19 cellular contexts compared by ENCODE assay signal in genomic region chr19:56088454-56089215, GRCh38. TPM values are rescaled to one million over a fixed set of nuclear protein-coding genes. Genes with fewer than 3 reads are reported as not detected.
DNase-seq lines count a peak whose midpoint lies in the region; ATAC-seq, FAIRE-seq and TF ChIP-seq lines count a peak whose summit lies in the region.
"Had no signal": no experiment of that assay in that cellular context is flagged by ENCODE, and none has a peak within 500 bp of the region (broad histone marks: within the 10 kb centered on the region; RNA-seq: fewer than 3 reads in every experiment).

No MANE protein-coding gene starts in this region.

- ATAC-seq in left cardiac atrium = no peak
- no peak for ATAC-seq in heart left ventricle
- no peak for ATAC-seq in SK-N-SH treated with all-trans-retinoic acid at 6 μM for 48 hours

- no peak overlapping the region for H3K9ac ChIP-seq in endodermal cell (ENCODE audit: extremely low read depth, low read length, poor library complexity, severe bottlenecking)

- H3K36me3 ChIP-seq in heart left ventricle = peaks cover 0 to 27% (median 10%) of the 10 kb centered on the region in 9 donors
- H3K36me3 ChIP-seq in H7 (replicated peaks; ENCODE audit: control insufficient read depth, insufficient read depth, low read length) = no peaks in the 10 kb centered on the region; the same call in 1 of the 2 replicates
- H3K36me3 ChIP-seq in endodermal cell (ENCODE audit: control insufficient read depth, insufficient read depth, low read length) = peaks cover 25% of the 10 kb centered on the region
- H3K36me3 ChIP-seq in spleen = peaks cover 0 to 89% (median 38%) of the 10 kb centered on the region in 6 donors

- FAIRE-seq in GM12891 (lab: Jason Lieb, UNC) = no peak
- FAIRE-seq: GM12892, GM19239, H54 had no signal

- H3K4me1 Mint-ChIP-seq in endodermal cell = peaks cover 18% of the 10 kb centered on the region

- H3K27ac ChIP-seq in heart left ventricle = no peak overlapping the region
- H3K27ac ChIP-seq in endodermal cell (ENCODE audit: low read depth, low read length) = no peak overlapping the region
- no peak overlapping the region for H3K27ac ChIP-seq in spleen

- 94 to 96% (median 95%) methylated on average over 39 to 74 of the region's 74 CpGs for WGBS in heart left ventricle, 4 donors
- 96 to 97% methylated on average over 35 to 74 of the region's 74 CpGs for WGBS in endodermal cell (ENCODE audit: insufficient coverage in 1 of 2, insufficient read length in 1 of 2), 2 experiments
- WGBS in spleen, 5 donors = 95 to 97% (median 96%) methylated on average over 56 to 74 of the region's 74 CpGs

- TF ChIP-seq CTCF in heart left ventricle (IDR thresholded peaks at IDR 0.05) (no peak), endodermal cell (conservative IDR thresholded peaks at IDR 0.05) (no peak), spleen (IDR thresholded peaks at IDR 0.05 in 8 of 11, conservative IDR thresholded peaks at IDR 0.05 in 3 of 11) (no peak)

- peaks cover 33% of the 10 kb centered on the region for H3K36me3 Mint-ChIP-seq in endodermal cell (ENCODE audit: low read depth)

- no peak overlapping the region for H3K4me3 Mint-ChIP-seq in endodermal cell
- H3K4me3 Mint-ChIP-seq: CD4-positive, alpha-beta memory T cell; GM23338 had no signal

- H3K27me3 ChIP-seq in heart left ventricle (no peaks in the 10 kb centered on the region), H7 (ENCODE audit: control insufficient read depth, insufficient read depth, low read length) (no peaks in the 10 kb centered on the region), endodermal cell (ENCODE audit: control insufficient read depth, insufficient read depth, low read length, poor library complexity, severe bottlenecking) (no peaks in the 10 kb centered on the region), spleen (replicated peaks in 1 of 7) (no peaks in the 10 kb centered on the region)

- intact Hi-C loops in left cardiac atrium (cut with DNase I) (loop anchor here in 1 of 2 donors (5.0 kb wide), 1 partner anchor 69 kb away; no protein-coding TSS in a partner anchor), heart left ventricle (cut with DNase I) (loop anchor here in 3 of 10 donors (5.0 to 10.0 kb wide), 2 partner anchors 34 to 66 kb away; partner anchors contain the start of gene ZNF787 (in 1 of the 3)), spleen (cut with DNase I; ENCODE audit: low total_unique reads) (no loop called here)

- no peaks in the 10 kb centered on the region for H3K27me3 Mint-ChIP-seq in endodermal cell (ENCODE audit: insufficient read depth)
- H3K27me3 Mint-ChIP-seq: CD4-positive, alpha-beta memory T cell had no signal

- H3K4me3 ChIP-seq in heart left ventricle (no peak overlapping the region), H7 (ENCODE audit: insufficient read depth, low read depth, low read length) (no peak overlapping the region), endodermal cell (ENCODE audit: low read length) (no peak overlapping the region), spleen (no peak overlapping the region)
- H3K4me3 ChIP-seq: GM23338 had no signal

- TF ChIP-seq POLR2A in heart left ventricle (IDR thresholded peaks at IDR 0.05) (no peak), spleen (IDR thresholded peaks at IDR 0.05) (no peak), GM12891 (IDR thresholded peaks at IDR 0.05; ENCODE audit: low read depth, low read length) (no peak)

- no peak overlapping the region for H3K27ac Mint-ChIP-seq in endodermal cell
- H3K27ac Mint-ChIP-seq: CD4-positive, alpha-beta memory T cell; GM23338 had no signal

- peaks cover 12% of the 10 kb centered on the region for H3K9me3 Mint-ChIP-seq in endodermal cell
- H3K9me3 Mint-ChIP-seq: CD4-positive, alpha-beta memory T cell had no signal

- H3K4me1 ChIP-seq in heart left ventricle = peaks cover 0 to 37% (median 13%) of the 10 kb centered on the region in 12 donors
- peaks cover 6% of the 10 kb centered on the region for H3K4me1 ChIP-seq in endodermal cell (ENCODE audit: control insufficient read depth, insufficient read depth, low read length)
- peaks cover 3 to 80% (median 33%) of the 10 kb centered on the region in 6 donors for H3K4me1 ChIP-seq in spleen

- H3K9me3 ChIP-seq in heart left ventricle = no peaks in the 10 kb centered on the region
- peaks cover 12% of the 10 kb centered on the region for H3K9me3 ChIP-seq in endodermal cell (ENCODE audit: control insufficient read depth, low read length)
- H3K9me3 ChIP-seq in spleen = no peaks in the 10 kb centered on the region

- DNase-seq in left cardiac atrium (peak; percentile 18), heart left ventricle (no peak), H7 (peak; percentile 51), endodermal cell (peak; percentile 49), spleen (peak; percentile 72), GM12891 (ENCODE audit: insufficient read length, low spot score) (no peak)
- DNase-seq: C1 segment of cervical spinal cord; Calu3; CD4-positive, alpha-beta memory T cell; COR-L47; DMS53; DMS79 treated with DMSO at 0.1 percent for 48 hours; GF-D8; HCEC 1CT had no signal

TF ChIP-seq in GM12891, 5 proteins besides CTCF, POLR2A, EP300 and RAD21:
- no peak for TF ChIP-seq TAF1 (IDR thresholded peaks at IDR 0.05; ENCODE audit: low read depth, low read length)
- TF ChIP-seq POLR2AphosphoS5 (IDR thresholded peaks at IDR 0.05; ENCODE audit: low read depth, low read length) = no peak
- TF ChIP-seq SPI1 (IDR thresholded peaks at IDR 0.05; ENCODE audit: low read depth, low read length) = no peak

TF ChIP-seq in SK-N-SH treated with all-trans-retinoic acid at 6 μM for 48 hours, 23 proteins besides CTCF, POLR2A, EP300 and RAD21 (continues in another document):
- TF ChIP-seq ZFP3 (CRISPR knock-in tag; IDR thresholded peaks at IDR 0.05) (no peak), TOX (CRISPR knock-in tag; IDR thresholded peaks at IDR 0.05; ENCODE audit: borderline replicate concordance) (no peak), CSDC2 (CRISPR knock-in tag; IDR thresholded peaks at IDR 0.05) (no peak), BACH2 (CRISPR knock-in tag; IDR thresholded peaks at IDR 0.05; ENCODE audit: borderline replicate concordance) (no peak), GLIS3 (CRISPR knock-in tag; IDR thresholded peaks at IDR 0.05) (no peak), ZC3H10 (CRISPR knock-in tag; IDR thresholded peaks at IDR 0.05) (no peak), TCF4 (CRISPR knock-in tag; IDR thresholded peaks at IDR 0.05; ENCODE audit: borderline replicate concordance) (no peak), RARB (CRISPR knock-in tag; IDR thresholded peaks at IDR 0.05) (no peak), ARNTL (CRISPR knock-in tag; IDR thresholded peaks at IDR 0.05; ENCODE audit: borderline replicate concordance, low read depth) (no peak), ISL1 (CRISPR knock-in tag; IDR thresholded peaks at IDR 0.05) (no peak), ZNF70 (CRISPR knock-in tag; IDR thresholded peaks at IDR 0.05) (no peak), SNAI2 (CRISPR knock-in tag; IDR thresholded peaks at IDR 0.05) (no peak), ZNF565 (CRISPR knock-in tag; conservative IDR thresholded peaks at IDR 0.05; ENCODE audit: low read depth) (no peak), CSRNP3 (CRISPR knock-in tag; IDR thresholded peaks at IDR 0.05) (no peak), ESRRG (CRISPR knock-in tag; IDR thresholded peaks at IDR 0.05) (no peak), PPARA (CRISPR knock-in tag; IDR thresholded peaks at IDR 0.05; ENCODE audit: borderline replicate concordance) (no peak), ZFP30 (CRISPR knock-in tag; IDR thresholded peaks at IDR 0.05) (no peak)
- TF ChIP-seq, protein P1, sequence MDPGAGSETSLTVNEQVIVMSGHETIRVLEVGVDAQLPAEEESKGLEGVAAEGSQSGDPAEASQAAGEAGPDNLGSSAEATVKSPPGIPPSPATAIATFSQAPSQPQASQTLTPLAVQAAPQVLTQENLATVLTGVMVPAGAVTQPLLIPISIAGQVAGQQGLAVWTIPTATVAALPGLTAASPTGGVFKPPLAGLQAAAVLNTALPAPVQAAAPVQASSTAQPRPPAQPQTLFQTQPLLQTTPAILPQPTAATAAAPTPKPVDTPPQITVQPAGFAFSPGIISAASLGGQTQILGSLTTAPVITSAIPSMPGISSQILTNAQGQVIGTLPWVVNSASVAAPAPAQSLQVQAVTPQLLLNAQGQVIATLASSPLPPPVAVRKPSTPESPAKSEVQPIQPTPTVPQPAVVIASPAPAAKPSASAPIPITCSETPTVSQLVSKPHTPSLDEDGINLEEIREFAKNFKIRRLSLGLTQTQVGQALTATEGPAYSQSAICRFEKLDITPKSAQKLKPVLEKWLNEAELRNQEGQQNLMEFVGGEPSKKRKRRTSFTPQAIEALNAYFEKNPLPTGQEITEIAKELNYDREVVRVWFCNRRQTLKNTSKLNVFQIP (CRISPR knock-in tag; IDR thresholded peaks at IDR 0.05; ENCODE audit: borderline replicate concordance, low read depth) = no peak

RNA-seq across cellular contexts. Expression of gene ZNF787, which starts 32.5 kb away (rescaled TPM):
- total RNA-seq in left cardiac atrium (10 to 100 TPM; 27.5 to 37.9 TPM), heart left ventricle (10 to 100 TPM; 11.6 to 40.8 (median 24.9) TPM), endodermal cell (10 to 100 TPM; 42.1 to 43.7 TPM), spleen (10 to 100 TPM; 18.0 to 53.8 (median 42.8) TPM)
- polyA plus RNA-seq in heart left ventricle (10 to 100 TPM; 39.1 to 39.6 TPM), spleen (10 to 100 TPM; 16.6 to 39.0 (median 21.1) TPM)
- 84.2 and 95.4 TPM in 2 replicates for total RNA-seq in H7 (2014; rRNA removed; shearing (Covaris generic))
- 27.7 TPM for polyA plus RNA-seq in endodermal cell (2013, experiment 1 of 2)
- polyA plus RNA-seq in endodermal cell (2013, experiment 2 of 2) = 26.5 TPM
- polyA plus RNA-seq in GM12891 (2012; ENCODE audit: low read depth, missing spikeins) = 16.4 TPM

RNA-seq across cellular contexts. Expression of gene ZNF444, which starts 52.5 kb away (rescaled TPM):
- total RNA-seq in left cardiac atrium (10 to 100 TPM; 18.3 to 20.8 TPM), heart left ventricle (10 to 100 TPM; 14.8 to 35.8 (median 20.1) TPM), endodermal cell (10 to 100 TPM; 50.2 to 58.8 TPM), spleen (10 to 100 TPM; 17.0 to 27.9 (median 23.1) TPM)
- polyA plus RNA-seq in heart left ventricle (10 to 100 TPM; 15.9 to 21.4 TPM), spleen (10 to 100 TPM; 17.0 to 35.1 (median 22.6) TPM)
- total RNA-seq in H7 (2014; rRNA removed; shearing (Covaris generic)) = 60.9 and 63.4 TPM in 2 replicates
- 36.7 TPM for polyA plus RNA-seq in endodermal cell (2013, experiment 1 of 2)
- 31.4 TPM for polyA plus RNA-seq in endodermal cell (2013, experiment 2 of 2)
- polyA plus RNA-seq in GM12891 (2012; ENCODE audit: low read depth, missing spikeins) = 15.0 TPM

Comparison
In these comparisons a context has a peak if more than half of its experiments do, and no peak if none do; other contexts are left out.
1. DNase-seq: peak in left cardiac atrium (single experiment), H7 (single experiment), endodermal cell (single experiment) and spleen (single experiment); none in heart left ventricle (0 of 5) and GM12891 (single experiment).